In the genomic region with DNA sequence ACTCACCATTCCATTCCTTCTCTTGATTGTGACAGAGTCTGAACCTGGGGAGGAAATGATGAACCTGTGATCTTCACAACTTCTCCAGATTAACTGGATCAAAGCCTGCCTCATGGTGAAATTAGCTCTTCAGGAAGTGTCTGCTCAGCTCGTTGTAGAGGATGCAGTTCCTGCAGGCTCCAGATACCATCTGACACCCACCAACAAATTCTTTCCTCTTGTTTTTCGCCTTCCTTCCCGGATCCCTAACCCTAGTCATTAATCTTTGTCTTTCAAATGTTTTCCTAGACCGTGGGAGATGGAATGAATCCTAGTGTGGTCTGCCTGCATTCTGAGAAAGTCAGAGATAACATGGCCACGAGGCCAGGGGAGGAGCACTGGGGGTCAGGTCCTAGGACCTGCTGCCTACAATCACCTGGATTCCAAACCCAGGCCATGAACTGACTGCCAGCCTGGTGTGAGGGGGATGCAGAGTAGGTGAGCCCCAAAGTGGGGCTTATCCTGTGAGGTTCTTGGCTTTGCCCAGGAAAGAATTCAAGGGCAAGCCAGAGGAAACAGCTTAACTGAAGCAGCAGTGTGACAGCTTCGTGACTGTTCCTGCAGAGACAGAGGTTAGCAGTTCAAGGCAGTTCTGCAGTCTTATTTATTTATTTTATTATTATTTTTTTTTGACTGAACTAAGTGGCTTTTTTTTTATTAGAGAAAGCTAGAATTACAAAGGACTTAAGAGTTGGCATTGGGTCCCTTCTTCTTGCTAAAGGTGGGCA, we compare ENCODE assay signal across 29 cellular contexts.
DNase-seq lines count a peak whose midpoint lies in the region; ATAC-seq, FAIRE-seq and TF ChIP-seq lines count a peak whose summit lies in the region.
"Had no signal": no experiment of that assay in that cellular context is flagged by ENCODE, and none has a peak within 500 bp of the region (broad histone marks: within the 10 kb centered on the region; RNA-seq: fewer than 3 reads in every experiment).

No MANE protein-coding gene starts in this region.

- no peak overlapping the region for H4K5ac ChIP-seq in H1 (ENCODE audit: insufficient read length, low read depth, low read length)

- H3K4me1 ChIP-seq in H1 (replicated peaks in 1 of 4; ENCODE audit: control insufficient read depth in 3 of 4, insufficient read depth in 4 of 4, low read length in 3 of 4), result no peaks in the 10 kb centered on the region
- no peaks in the 10 kb centered on the region for H3K4me1 ChIP-seq in trophoblast cell (ENCODE audit: control insufficient read depth in 1 of 2, insufficient read depth in 2 of 2, low read length in 2 of 2)
- H3K4me1 ChIP-seq: gastrocnemius medialis, right atrium auricular region had no signal

- CTCF ChIA-PET in CD4-positive, alpha-beta T cell (lab: Charles Lee), result interaction anchor here (1.0 to 1.3 kb wide), 2 partner anchors 11 to 36 kb away, joined by 3 read pairs; no protein-coding TSS in a partner anchor
- CTCF ChIA-PET in H1 (lab: Charles Lee; ENCODE audit: partially characterized antibody), result interaction anchor here (0.6 to 1.3 kb wide), 4 partner anchors 15 to 89 kb away, joined by 3 to 4 read pairs (median 4); no protein-coding TSS in a partner anchor

- H4K91ac ChIP-seq in H1 (replicated peaks; ENCODE audit: insufficient read length, low read length), result no peak overlapping the region
- H4K91ac ChIP-seq in trophoblast cell (ENCODE audit: low read depth, low read length), result no peak overlapping the region

- no peak overlapping the region for H3K4me3 ChIP-seq in Jurkat, Clone E6-1 (ENCODE audit: low read length)
- H3K4me3 ChIP-seq in H1 (ENCODE audit: extremely low read depth in 1 of 4, insufficient read depth in 2 of 4, low read depth in 3 of 4, low read length in 4 of 4) (no peak overlapping the region), trophoblast cell (ENCODE audit: low read depth, low read length) (no peak overlapping the region)
- H3K4me3 ChIP-seq: gastrocnemius medialis, hepatocyte, left lung, right atrium auricular region had no signal

- no peak overlapping the region for H2BK5ac ChIP-seq in H1 (ENCODE audit: low read depth, low read length)
- no peak overlapping the region for H2BK5ac ChIP-seq in trophoblast cell (ENCODE audit: low read depth, low read length, poor library complexity)

- no peak overlapping the region for H3K4me2 ChIP-seq in H1 (ENCODE audit: insufficient read depth in 1 of 2, low read depth in 2 of 2, low read length in 2 of 2)
- no peak overlapping the region for H3K4me2 ChIP-seq in trophoblast cell (ENCODE audit: low read length)
- H3K4me2 ChIP-seq: hepatocyte had no signal

- H3K14ac ChIP-seq in H1 (ENCODE audit: insufficient read length) (no peak overlapping the region), trophoblast cell (ENCODE audit: low read length) (no peak overlapping the region)

- no peaks in the 10 kb centered on the region for H3K23me2 ChIP-seq in H1 (ENCODE audit: low read depth, low read length)

- TF ChIP-seq CTCF in CD4-positive, alpha-beta T cell (IDR thresholded peaks at IDR 0.05), result no peak
- no peak for TF ChIP-seq CTCF in H1 (IDR thresholded peaks at IDR 0.05; ENCODE audit: control extremely low read depth in 1 of 3, insufficient read depth in 1 of 3, low read depth in 1 of 3, low read length in 3 of 3)
- TF ChIP-seq CTCF in nephron (IDR thresholded peaks at IDR 0.05; ENCODE audit: unreplicated experiment in 3 of 3), result no peak

- no peak for FAIRE-seq in H1 (lab: Jason Lieb, UNC)
- FAIRE-seq: endometrium, H54 had no signal

- POLR2A ChIA-PET in CD4-positive, alpha-beta T cell (lab: Charles Lee), result interaction anchor here (1.8 to 2.3 kb wide), 2 partner anchors 11 to 16 kb away, joined by 7 to 14 read pairs; no protein-coding TSS in a partner anchor
- POLR2A ChIA-PET in H1 (lab: Charles Lee; ENCODE audit: partially characterized antibody), result no interaction called here

- DNase-seq in CD4-positive, alpha-beta T cell, result no peak
- peak; percentile 21 for DNase-seq in Jurkat, Clone E6-1 (ENCODE audit: low read depth, low spot score)
- no peak for DNase-seq in H1 (ENCODE audit: low read depth in 1 of 2, low spot score in 2 of 2)
- no peak for DNase-seq in NCI-H1694 (lab: John Stamatoyannopoulos, UW)
- no peak for DNase-seq in trophoblast cell
- DNase-seq in posterior cingulate gyrus, result no peak
- DNase-seq: activated CD4-positive, alpha-beta T cell treated with anti-CD3 and anti-CD28 coated beads, Interleukin-2, amount 50 U/mL, for 48 hours; activated CD4-positive, CD25-positive, alpha-beta regulatory T cell; activated CD8-positive, alpha-beta memory T cell treated with anti-CD3 and anti-CD28 coated beads, Interleukin-2, amount 50 U/mL, for 4 hours; dermis blood vessel endothelial cell; gastrocnemius medialis; IMR-90; left lung; naive B cell; NCI-H1105 treated with DMSO at 0.1 percent for 48 hours; NCI-H2029 treated with DMSO at 0.1 percent for 48 hours; NCI-H2227 treated with DMSO at 0.1 percent for 48 hours; NCI-H69; SIG-M5; stimulated activated CD4-positive, alpha-beta T cell treated with anti-CD3 and anti-CD28 coated beads, Interleukin-2, amount 100 ng/mL, for 48 hours; substantia nigra had no signal

- intact Hi-C loops in CD4-positive, alpha-beta T cell (cut with DNase I, micrococcal nuclease), result no loop called here
- intact Hi-C loops in posterior cingulate gyrus (cut with DNase I), result no loop called here

- 83% methylated on average over 6 of the region's 6 CpGs; no CpG with 5 or more reads in 1 of the 2 experiments for WGBS in H1 (ENCODE audit: extremely low coverage in 1 of 2, insufficient coverage in 1 of 2, insufficient read length in 1 of 2, insufficient replicate concordance in 2 of 2, low coverage in 1 of 2, low lambda C conversion rate in 2 of 2, missing lambda C conversion rate in 1 of 2), 2 experiments
- no CpG with 5 or more reads among the region's 6 CpGs for WGBS in trophoblast cell (ENCODE audit: extremely low coverage, insufficient coverage, insufficient read length)

- no peak overlapping the region for H4K8ac ChIP-seq in H1 (ENCODE audit: extremely low read depth, insufficient read depth, low read length)
- no peak overlapping the region for H4K8ac ChIP-seq in trophoblast cell (ENCODE audit: low read depth, low read length)

- H3K4me1 Mint-ChIP-seq in CD4-positive, alpha-beta T cell (ENCODE audit: low read depth), result peaks cover 13% of the 10 kb centered on the region
- peaks cover 46% of the 10 kb centered on the region for H3K4me1 Mint-ChIP-seq in nephron
- H3K4me1 Mint-ChIP-seq: naive B cell had no signal

- peak; percentile 37 for ATAC-seq in CD4-positive, alpha-beta T cell (ENCODE audit: poor library complexity)
- ATAC-seq: gastrocnemius medialis, left lung, Panc1 had no signal

- no peaks in the 10 kb centered on the region for H3K36me3 Mint-ChIP-seq in CD4-positive, alpha-beta T cell (ENCODE audit: low read depth)
- H3K36me3 Mint-ChIP-seq in nephron (ENCODE audit: low read depth), result no peaks in the 10 kb centered on the region
- H3K36me3 Mint-ChIP-seq: activated naive CD4-positive, alpha-beta T cell treated with anti-CD3 and anti-CD28 coated beads, Interleukin-2, amount 50 U/mL, for 24 hours; naive B cell had no signal

- no peak overlapping the region for H3K4ac ChIP-seq in H1 (replicated peaks; ENCODE audit: insufficient read length, low read depth, low read length)
- H3K4ac ChIP-seq in trophoblast cell (ENCODE audit: low read depth, low read length), result no peak overlapping the region

- H3K27me3 ChIP-seq in CD4-positive, alpha-beta T cell (ENCODE audit: control insufficient read depth, insufficient read depth, low read length), result no peaks in the 10 kb centered on the region
- H3K27me3 ChIP-seq in H1 (replicated peaks in 1 of 4; ENCODE audit: control insufficient read depth in 3 of 4, extremely low read depth in 1 of 4, insufficient read depth in 3 of 4, low read length in 3 of 4) (no peaks in the 10 kb centered on the region), trophoblast cell (ENCODE audit: insufficient read depth, low read length) (no peaks in the 10 kb centered on the region)
- H3K27me3 ChIP-seq: gastrocnemius medialis, hepatocyte, left lung, right atrium auricular region had no signal

- peaks cover 6% of the 10 kb centered on the region for H3K27me3 Mint-ChIP-seq in CD4-positive, alpha-beta T cell
- peaks cover 14% of the 10 kb centered on the region for H3K27me3 Mint-ChIP-seq in nephron (ENCODE audit: low read depth)
- H3K27me3 Mint-ChIP-seq: activated naive CD4-positive, alpha-beta T cell treated with anti-CD3 and anti-CD28 coated beads, Interleukin-2, amount 50 U/mL, for 24 hours had no signal

- no peak overlapping the region for H4K12ac ChIP-seq in trophoblast cell (ENCODE audit: low read depth, low read length)

- no peak for TF ChIP-seq POLR2A in H1 (IDR thresholded peaks at IDR 0.05; ENCODE audit: control extremely low read depth in 1 of 2, low read depth in 2 of 2, low read length in 2 of 2)

- H3K79me2 ChIP-seq in H1 (ENCODE audit: control insufficient read depth in 1 of 2, insufficient read depth in 2 of 2, low read length in 2 of 2), result no peaks in the 10 kb centered on the region
- no peaks in the 10 kb centered on the region for H3K79me2 ChIP-seq in trophoblast cell (ENCODE audit: control insufficient read depth, insufficient read depth, low read length, poor library complexity)
- H3K79me2 ChIP-seq: hepatocyte had no signal

- no peaks in the 10 kb centered on the region for H3K9me3 ChIP-seq in CD4-positive, alpha-beta T cell (ENCODE audit: control insufficient read depth, low read length)
- H3K9me3 ChIP-seq in H1 (ENCODE audit: insufficient read depth in 2 of 2, low read depth in 1 of 2, low read length in 1 of 2) (no peaks in the 10 kb centered on the region), trophoblast cell (ENCODE audit: insufficient read depth, low read depth, low read length) (no peaks in the 10 kb centered on the region)
- H3K9me3 ChIP-seq: gastrocnemius medialis, left lung, right atrium auricular region had no signal

- no peaks in the 10 kb centered on the region for H3K79me1 ChIP-seq in H1 (ENCODE audit: low read depth, low read length)
- no peaks in the 10 kb centered on the region for H3K79me1 ChIP-seq in trophoblast cell (ENCODE audit: low read length)

- H2AFZ ChIP-seq in H1 (ENCODE audit: low read length), result 0 out of 2 replicates have a peak overlapping the region, but pooled peaks have one; percentile 9
- no peak overlapping the region for H2AFZ ChIP-seq in trophoblast cell (ENCODE audit: insufficient read depth, low read length, poor library complexity)
- H2AFZ ChIP-seq: hepatocyte had no signal

- no peak overlapping the region for H2BK15ac ChIP-seq in H1 (ENCODE audit: low read length)

- H2BK120ac ChIP-seq in H1 (replicated peaks; ENCODE audit: low read depth, low read length) (no peak overlapping the region), trophoblast cell (ENCODE audit: insufficient read depth, low read length, poor library complexity) (no peak overlapping the region)

- H3K36me3 ChIP-seq in H1 (ENCODE audit: control insufficient read depth in 2 of 4, insufficient read depth in 4 of 4, low read length in 3 of 4) (no peaks in the 10 kb centered on the region), trophoblast cell (ENCODE audit: control insufficient read depth in 1 of 2, insufficient read depth in 2 of 2, low read length in 2 of 2) (no peaks in the 10 kb centered on the region)
- H3K36me3 ChIP-seq: gastrocnemius medialis, left lung, right atrium auricular region had no signal

- H4K20me1 ChIP-seq in H1 (replicated peaks in 1 of 2; ENCODE audit: control insufficient read depth in 1 of 2, insufficient read depth in 2 of 2, low read length in 2 of 2), result no peaks in the 10 kb centered on the region

- H3K9ac ChIP-seq in H1 (replicated peaks in 1 of 4; ENCODE audit: extremely low read depth in 1 of 4, low read depth in 3 of 4, low read length in 3 of 4) (no peak overlapping the region), trophoblast cell (ENCODE audit: low read length) (no peak overlapping the region)

- no peak for TF ChIP-seq EP300 in H1 (IDR thresholded peaks at IDR 0.05; ENCODE audit: borderline replicate concordance in 1 of 2, low read depth in 2 of 2, low read length in 2 of 2)

- H2BK12ac ChIP-seq in H1 (ENCODE audit: low read depth, low read length), result no peak overlapping the region
- no peak overlapping the region for H2BK12ac ChIP-seq in trophoblast cell (ENCODE audit: low read length)

- H3K18ac ChIP-seq in H1 (ENCODE audit: extremely low read depth, low read length) (no peak overlapping the region), trophoblast cell (ENCODE audit: low read length) (no peak overlapping the region)

- no peaks in the 10 kb centered on the region for H3K9me3 Mint-ChIP-seq in CD4-positive, alpha-beta T cell
- no peaks in the 10 kb centered on the region for H3K9me3 Mint-ChIP-seq in nephron
- H3K9me3 Mint-ChIP-seq: activated naive CD4-positive, alpha-beta T cell treated with anti-CD3 and anti-CD28 coated beads, Interleukin-2, amount 50 U/mL, for 24 hours; activated T-helper 1 cell treated with anti-CD3 and anti-CD28 coated beads, Interleukin-12 subunit alpha, Interleukin-12 subunit beta, Interleukin-2, Interleukin-4 antibody, amounts not matched to agents 30 ng/mL and 10 ng/mL and 1 ng/mL, durations not matched to agents 14 hours and 24 hours and 36 hours; naive B cell had no signal

- H3K23ac ChIP-seq in H1 (ENCODE audit: insufficient read length) (no peak overlapping the region), trophoblast cell (ENCODE audit: low read length) (no peak overlapping the region)

- no peak overlapping the region for H2AK5ac ChIP-seq in H1 (ENCODE audit: low read depth, low read length)
- no peak overlapping the region for H2AK5ac ChIP-seq in trophoblast cell (ENCODE audit: low read length)

- H3K27ac ChIP-seq in CD4-positive, alpha-beta T cell (ENCODE audit: low read depth, low read length), result no peak overlapping the region
- H3K27ac ChIP-seq in H1 (ENCODE audit: low read depth, low read length) (no peak overlapping the region), trophoblast cell (ENCODE audit: low read depth, low read length) (no peak overlapping the region)
- H3K27ac ChIP-seq: gastrocnemius medialis, hepatocyte, left lung, right atrium auricular region had no signal

- TF ChIP-seq RAD21 in H1 (IDR thresholded peaks at IDR 0.05 in 1 of 2, conservative IDR thresholded peaks at IDR 0.05 in 1 of 2; ENCODE audit: low read depth in 2 of 2, low read length in 2 of 2), result no peak

- H2BK20ac ChIP-seq in H1 (ENCODE audit: low read length), result no peak overlapping the region

- H3K4me3 Mint-ChIP-seq in CD4-positive, alpha-beta T cell, result no peak overlapping the region
- no peak overlapping the region for H3K4me3 Mint-ChIP-seq in nephron
- H3K4me3 Mint-ChIP-seq: activated naive CD4-positive, alpha-beta T cell treated with anti-CD3 and anti-CD28 coated beads, Interleukin-2, amount 50 U/mL, for 24 hours; activated T-helper 1 cell treated with anti-CD3 and anti-CD28 coated beads, Interleukin-12 subunit alpha, Interleukin-12 subunit beta, Interleukin-2, Interleukin-4 antibody, amounts not matched to agents 30 ng/mL and 10 ng/mL and 1 ng/mL, durations not matched to agents 14 hours and 24 hours and 36 hours; naive B cell had no signal

- no peak overlapping the region for H3K56ac ChIP-seq in H1 (replicated peaks; ENCODE audit: insufficient read length, low read depth, low read length)

- no peak overlapping the region for H3K27ac Mint-ChIP-seq in CD4-positive, alpha-beta T cell
- H3K27ac Mint-ChIP-seq in nephron, result peak overlapping the region; percentile 71 to 82 (median 76)
- H3K27ac Mint-ChIP-seq: activated naive CD4-positive, alpha-beta T cell treated with anti-CD3 and anti-CD28 coated beads, Interleukin-2, amount 50 U/mL, for 24 hours; activated T-helper 1 cell treated with anti-CD3 and anti-CD28 coated beads, Interleukin-12 subunit alpha, Interleukin-12 subunit beta, Interleukin-2, Interleukin-4 antibody, amounts not matched to agents 30 ng/mL and 10 ng/mL and 1 ng/mL, durations not matched to agents 14 hours and 24 hours and 36 hours had no signal
